In the genomic region with DNA sequence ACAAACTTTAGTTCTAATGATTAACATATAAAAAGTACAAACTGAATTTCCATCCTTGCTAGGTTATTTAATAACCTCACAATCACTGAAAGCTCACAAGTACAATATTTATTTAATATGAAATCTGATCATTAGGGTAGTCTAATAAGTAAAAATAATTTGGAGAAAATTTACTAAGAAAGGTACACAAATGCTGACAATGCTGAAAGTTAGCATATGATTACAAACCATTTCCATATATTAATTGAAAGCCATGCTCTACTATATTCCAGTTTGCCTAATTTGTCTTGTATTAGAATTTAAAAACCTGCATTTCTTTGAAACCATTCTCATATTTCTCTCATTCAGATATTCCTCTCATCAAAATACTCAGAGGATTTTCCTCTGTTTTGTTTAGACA, we compare ENCODE assay signal across 9 cellular contexts.
"Had no signal": no experiment of that assay in that cellular context is flagged by ENCODE, and none has a peak within 500 bp of the region (broad histone marks: within the 10 kb centered on the region; RNA-seq: fewer than 3 reads in every experiment).

No MANE protein-coding gene starts in this region.

- H3K9ac ChIP-seq: GM23248, KMS-11 had no signal

- H3K27ac ChIP-seq: GM23248, HL-60, KMS-11 had no signal

- H3K9me3 Mint-ChIP-seq: H9, IgD-negative memory B cell had no signal

- H3K27ac Mint-ChIP-seq: H9, IgD-negative memory B cell had no signal

- H3K4me3 Mint-ChIP-seq: H9, IgD-negative memory B cell had no signal

- H3K4me2 ChIP-seq: KMS-11 had no signal

- H3K27me3 Mint-ChIP-seq: IgD-negative memory B cell had no signal

- DNase-seq: GM23248, H9, HCEC 1CT, Karpas-422 had no signal

- H2AFZ ChIP-seq: GM23248 had no signal

- H3K36me3 Mint-ChIP-seq: IgD-negative memory B cell had no signal

- FAIRE-seq: H1, H54 had no signal

- H3K4me3 ChIP-seq: GM23248 had no signal
